24 cellular contexts compared by ENCODE assay signal in the genomic region with DNA sequence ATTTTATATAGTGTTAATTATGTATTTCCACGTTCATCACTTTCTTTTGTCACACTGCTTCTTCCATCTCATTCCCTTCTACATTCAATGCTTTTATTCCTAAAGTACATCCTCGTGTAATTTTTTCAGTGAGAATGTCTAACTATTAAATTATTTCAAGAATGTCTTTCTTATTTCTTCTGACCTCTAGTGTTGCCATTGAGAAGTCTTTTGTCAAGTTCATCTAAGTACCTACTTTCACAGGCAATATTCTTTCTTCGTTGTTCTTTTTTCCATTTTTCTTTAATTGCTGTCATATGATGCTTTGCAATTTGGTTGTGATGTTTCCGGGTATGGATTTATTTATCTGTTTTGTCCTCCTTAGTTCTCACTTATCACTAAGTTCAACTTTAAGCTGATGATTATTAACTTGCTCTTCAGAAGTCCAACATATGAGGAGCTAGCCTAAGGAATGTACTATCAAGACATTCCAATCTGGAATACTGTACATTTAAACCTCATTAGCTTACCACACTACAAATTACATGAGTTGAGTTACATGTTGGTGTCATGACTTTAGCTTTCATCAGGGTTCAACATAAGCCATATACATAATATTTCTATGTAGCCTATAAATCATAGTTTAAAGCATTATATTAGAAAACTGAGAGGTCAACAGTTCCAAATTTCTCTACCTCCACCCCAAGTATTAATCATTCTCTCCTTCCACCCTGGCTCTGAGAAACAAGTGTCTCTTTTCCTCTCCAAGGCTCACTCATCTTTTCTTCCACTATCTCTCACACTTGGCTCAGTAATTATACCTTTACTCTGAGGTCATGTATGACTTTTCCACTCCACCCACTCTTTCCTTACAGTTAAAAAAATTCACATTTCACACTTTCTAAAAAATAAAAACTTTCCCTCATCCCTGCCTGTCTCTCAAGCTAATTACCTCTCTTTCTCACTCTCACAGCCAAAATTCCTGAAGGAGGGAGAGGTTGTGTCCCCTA.
DNase-seq lines count a peak whose midpoint lies in the region; ATAC-seq, FAIRE-seq and TF ChIP-seq lines count a peak whose summit lies in the region.
"Had no signal": no experiment of that assay in that cellular context is flagged by ENCODE, and none has a peak within 500 bp of the region (broad histone marks: within the 10 kb centered on the region; RNA-seq: fewer than 3 reads in every experiment).

No MANE protein-coding gene starts in this region.

- no peak overlapping the region for H3K14ac ChIP-seq in mesenchymal stem cell (ENCODE audit: low read length in 2 of 2)

- H4K8ac ChIP-seq in mesenchymal stem cell (ENCODE audit: low read length), result no peak overlapping the region

- no peak overlapping the region for H3K4ac ChIP-seq in mesenchymal stem cell (ENCODE audit: low read depth in 1 of 2, low read length in 2 of 2)

- H2BK12ac ChIP-seq in mesenchymal stem cell (ENCODE audit: low read length in 2 of 2), result no peak overlapping the region

- in situ Hi-C loops in astrocyte of the spinal cord (cut with HindIII; ENCODE audit: low sequenced_read_pairs) (no loop called here), GM13977 (cut with MboI; ENCODE audit: low pct_unique_long_range_greater_than_20kb, low sequenced_read_pairs, unreplicated experiment) (no loop called here)

- DNase-seq in AG10803 (ENCODE audit: low read depth), result peak; percentile 27
- peak; percentile 19 for DNase-seq in HFFc6
- peak; percentile 34 for DNase-seq in astrocyte of the spinal cord (ENCODE audit: low read depth, low spot score)
- DNase-seq in mesenchymal stem cell, result no peak
- no peak for DNase-seq in GM13977 (ENCODE audit: low spot score)
- DNase-seq in small intestine, result no peak
- DNase-seq: activated effector memory CD4-positive, alpha-beta T cell treated with anti-CD3 and anti-CD28 coated beads, Interleukin-2, amount 50 U/mL, for 16 hours; CD4-positive, CD25-positive, alpha-beta regulatory T cell; naive thymus-derived CD4-positive, alpha-beta T cell; NCI-H2081; NCI-H345; NCI-H748 treated with DMSO at 0.1 percent for 48 hours; nucleus accumbens; retina; spleen; stimulated activated CD4-positive, alpha-beta T cell treated with anti-CD3 and anti-CD28 coated beads, Interleukin-2, amount 100 ng/mL, for 48 hours had no signal

- no peaks in the 10 kb centered on the region for H3K4me1 Mint-ChIP-seq in HFFc6 (ENCODE audit: low read depth)
- H3K4me1 Mint-ChIP-seq: CD4-positive, CD25-positive, alpha-beta regulatory T cell; naive thymus-derived CD4-positive, alpha-beta T cell; stimulated activated memory B cell treated with anti-CD40 and anti-IgM and Interleukin-4, amounts not matched to agents 10 μg/mL and 1 μg/mL and 100 μg/mL, for 72 hours had no signal

- no peaks in the 10 kb centered on the region for H3K4me1 ChIP-seq in mesenchymal stem cell (ENCODE audit: control insufficient read depth, insufficient read depth, low read depth, low read length)
- no peaks in the 10 kb centered on the region for H3K4me1 ChIP-seq in small intestine (ENCODE audit: control insufficient read depth in 2 of 2, insufficient read depth in 1 of 2, low read depth in 1 of 2, low read length in 1 of 2)
- H3K4me1 ChIP-seq: spleen, vagina had no signal

- no peak overlapping the region for H3K4me2 ChIP-seq in mesenchymal stem cell (ENCODE audit: low read length, poor library complexity, severe bottlenecking)

- H3K23ac ChIP-seq in mesenchymal stem cell (ENCODE audit: low read length in 2 of 2), result no peak overlapping the region

- H2BK120ac ChIP-seq in mesenchymal stem cell (ENCODE audit: low read depth, low read length), result no peak overlapping the region

- WGBS in mesenchymal stem cell, result no CpG with 5 or more reads among the region's 4 CpGs
- WGBS in small intestine, 3 donors, result 72% methylated on average over 4 of the region's 4 CpGs

- no peaks in the 10 kb centered on the region for H3K9me3 Mint-ChIP-seq in HFFc6
- H3K9me3 Mint-ChIP-seq: naive thymus-derived CD4-positive, alpha-beta T cell; stimulated activated memory B cell treated with anti-CD40 and anti-IgM and Interleukin-4, amounts not matched to agents 10 μg/mL and 1 μg/mL and 100 μg/mL, for 72 hours had no signal

- H2BK15ac ChIP-seq in mesenchymal stem cell (ENCODE audit: low read depth, poor library complexity, severe bottlenecking), result no peak overlapping the region

- no peak overlapping the region for H3K27ac Mint-ChIP-seq in HFFc6
- H3K27ac Mint-ChIP-seq: CD4-positive, CD25-positive, alpha-beta regulatory T cell; naive thymus-derived CD4-positive, alpha-beta T cell; stimulated activated memory B cell treated with anti-CD40 and anti-IgM and Interleukin-4, amounts not matched to agents 10 μg/mL and 1 μg/mL and 100 μg/mL, for 72 hours had no signal

- no peak overlapping the region for H3K4me3 Mint-ChIP-seq in HFFc6
- H3K4me3 Mint-ChIP-seq: CD4-positive, CD25-positive, alpha-beta regulatory T cell; naive thymus-derived CD4-positive, alpha-beta T cell; stimulated activated memory B cell treated with anti-CD40 and anti-IgM and Interleukin-4, amounts not matched to agents 10 μg/mL and 1 μg/mL and 100 μg/mL, for 72 hours had no signal

- no peaks in the 10 kb centered on the region for H3K27me3 Mint-ChIP-seq in HFFc6 (ENCODE audit: insufficient read depth)
- H3K27me3 Mint-ChIP-seq: stimulated activated memory B cell treated with anti-CD40 and anti-IgM and Interleukin-4, amounts not matched to agents 10 μg/mL and 1 μg/mL and 100 μg/mL, for 72 hours had no signal

- no peaks in the 10 kb centered on the region for H3K27me3 ChIP-seq in mesenchymal stem cell (ENCODE audit: control insufficient read depth in 1 of 2, insufficient read depth in 1 of 2, low read length in 2 of 2)
- no peaks in the 10 kb centered on the region for H3K27me3 ChIP-seq in small intestine (ENCODE audit: control insufficient read depth in 2 of 2, insufficient read depth in 2 of 2, low read length in 2 of 2)
- H3K27me3 ChIP-seq: spleen, vagina had no signal

- H2BK5ac ChIP-seq in mesenchymal stem cell (ENCODE audit: low read depth, low read length, poor library complexity, severe bottlenecking), result no peak overlapping the region

- H3K79me1 ChIP-seq in mesenchymal stem cell (replicated peaks; ENCODE audit: low read length, poor library complexity, severe bottlenecking), result no peaks in the 10 kb centered on the region

- no peak overlapping the region for H3K9ac ChIP-seq in mesenchymal stem cell (ENCODE audit: low read length)

- peak overlapping the region; percentile 47 for H2AK5ac ChIP-seq in mesenchymal stem cell (ENCODE audit: low read length, severe bottlenecking)

- no peak overlapping the region for H2AFZ ChIP-seq in mesenchymal stem cell (ENCODE audit: low read depth, low read length)

- H4K91ac ChIP-seq in mesenchymal stem cell (ENCODE audit: low read length), result no peak overlapping the region

- no peaks in the 10 kb centered on the region for H3K36me3 Mint-ChIP-seq in HFFc6 (ENCODE audit: low read depth)
- H3K36me3 Mint-ChIP-seq: CD4-positive, CD25-positive, alpha-beta regulatory T cell; naive thymus-derived CD4-positive, alpha-beta T cell; stimulated activated memory B cell treated with anti-CD40 and anti-IgM and Interleukin-4, amounts not matched to agents 10 μg/mL and 1 μg/mL and 100 μg/mL, for 72 hours had no signal

- no peak overlapping the region for H3K18ac ChIP-seq in mesenchymal stem cell (ENCODE audit: low read depth in 1 of 2, low read length in 2 of 2)

- H3K27ac ChIP-seq in mesenchymal stem cell (ENCODE audit: low read length, poor library complexity, severe bottlenecking) (no peak overlapping the region), small intestine (ENCODE audit: low read depth in 1 of 2, low read length in 1 of 2) (no peak overlapping the region)
- H3K27ac ChIP-seq: spleen, vagina had no signal

- H3K9me3 ChIP-seq in mesenchymal stem cell (ENCODE audit: control insufficient read depth, low read length) (no peaks in the 10 kb centered on the region), small intestine (ENCODE audit: control insufficient read depth, low read depth) (no peaks in the 10 kb centered on the region)
- H3K9me3 ChIP-seq: spleen, vagina had no signal

- TF ChIP-seq CTCF in AG10803 (conservative IDR thresholded peaks at IDR 0.05; ENCODE audit: low read length), result peak; percentile 41
- TF ChIP-seq CTCF in HFFc6 (IDR thresholded peaks at IDR 0.05), result peak; percentile 58
- peak; percentile 9 for TF ChIP-seq CTCF in astrocyte of the spinal cord (IDR thresholded peaks at IDR 0.05; ENCODE audit: low read depth, low read length)
- TF ChIP-seq CTCF in GM13977 (IDR thresholded peaks at IDR 0.05; ENCODE audit: extremely low read depth, insufficient read depth, missing control alignments), result no peak

- ATAC-seq in HG02588 (IDR thresholded peaks at IDR 0.05; ENCODE audit: unreplicated experiment) (no peak), HG03175 (IDR thresholded peaks at IDR 0.05; ENCODE audit: unreplicated experiment) (no peak)
- ATAC-seq: HCT116; naive thymus-derived CD4-positive, alpha-beta T cell; Right ventricle myocardium inferior; stimulated activated memory B cell treated with anti-CD40 and anti-IgM and Interleukin-4, amounts not matched to agents 10 μg/mL and 1 μg/mL and 100 μg/mL, for 72 hours had no signal

- H3K36me3 ChIP-seq in mesenchymal stem cell (ENCODE audit: control insufficient read depth in 1 of 2, insufficient read depth in 2 of 2, low read depth in 1 of 2, low read length in 2 of 2), result no peaks in the 10 kb centered on the region
- H3K36me3 ChIP-seq in small intestine (ENCODE audit: control insufficient read depth in 2 of 2, insufficient read depth in 2 of 2, low read length in 2 of 2), result no peaks in the 10 kb centered on the region
- H3K36me3 ChIP-seq: spleen, vagina had no signal

- no peak for FAIRE-seq in small intestine (lab: Jason Lieb, UNC)
- FAIRE-seq: bronchial epithelial cell, endothelial cell of umbilical vein had no signal

- H3K4me3 ChIP-seq in AG10803 (ENCODE audit: low read length) (no peak overlapping the region), astrocyte of the spinal cord (ENCODE audit: low read depth, low read length) (no peak overlapping the region), mesenchymal stem cell (ENCODE audit: insufficient read depth in 1 of 2, low read depth in 1 of 2, low read length in 2 of 2) (no peak overlapping the region), small intestine (ENCODE audit: low read depth in 1 of 2, low read length in 2 of 2) (no peak overlapping the region)
- H3K4me3 ChIP-seq: spleen, vagina had no signal

Comparison
In these comparisons a context has a peak if more than half of its experiments do, and no peak if none do; other contexts are left out.
1. DNase-seq: peak in AG10803 (single experiment), HFFc6 (single experiment) and astrocyte of the spinal cord (single experiment); none in mesenchymal stem cell (single experiment), GM13977 (single experiment) and small intestine (single experiment).